ENCODE assay signal across 8 cellular contexts in the genomic region with DNA sequence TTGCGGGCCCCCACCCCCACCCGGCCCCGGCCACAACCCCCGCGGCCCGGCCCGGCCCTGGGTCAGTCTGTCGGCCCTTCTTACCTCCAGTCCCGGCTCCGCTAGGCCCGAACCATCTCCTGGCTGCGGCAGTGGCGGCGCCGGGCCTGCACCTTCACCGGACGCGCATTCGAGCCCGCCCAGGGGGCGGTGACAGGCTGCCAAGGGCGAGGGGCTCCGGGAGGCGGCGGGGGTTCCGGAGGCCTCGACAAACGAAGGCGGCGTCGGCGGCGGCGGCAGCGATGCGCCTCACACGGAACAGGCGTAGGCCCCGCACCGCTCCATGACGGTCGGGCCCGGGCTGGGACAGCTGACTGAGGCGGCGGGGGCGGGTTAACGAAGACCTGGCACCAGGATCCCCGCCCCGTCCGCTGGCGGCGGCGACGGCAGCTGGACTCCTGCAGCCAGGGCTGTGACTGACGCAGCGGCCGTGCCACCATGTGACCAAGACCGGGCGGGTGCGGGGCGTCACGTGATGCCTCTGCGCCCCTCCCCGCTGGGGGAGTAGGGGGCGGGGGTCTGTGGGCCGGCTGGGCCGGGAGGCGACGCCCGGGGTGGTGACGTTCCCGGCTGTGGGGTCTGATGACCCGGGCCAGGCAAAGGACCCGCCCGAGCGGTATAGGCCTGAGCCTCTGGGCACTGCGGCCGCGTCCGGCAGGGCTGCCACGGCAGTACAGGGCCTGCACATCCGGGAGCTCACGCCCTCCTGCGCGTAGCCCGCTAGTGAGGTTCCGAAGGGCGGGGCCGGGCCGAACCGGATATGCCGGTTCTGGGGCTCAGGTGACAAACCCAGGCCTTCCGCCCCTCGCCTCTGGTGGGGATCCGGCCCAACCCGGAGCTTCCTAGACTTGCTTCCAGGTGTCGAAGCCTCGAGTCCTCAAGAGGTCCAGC. TPM values are rescaled to one million over a fixed set of nuclear protein-coding genes. Genes with fewer than 3 reads are reported as not detected.
DNase-seq lines count a peak whose midpoint lies in the region; ATAC-seq and TF ChIP-seq lines count a peak whose summit lies in the region.

A gene with protein sequence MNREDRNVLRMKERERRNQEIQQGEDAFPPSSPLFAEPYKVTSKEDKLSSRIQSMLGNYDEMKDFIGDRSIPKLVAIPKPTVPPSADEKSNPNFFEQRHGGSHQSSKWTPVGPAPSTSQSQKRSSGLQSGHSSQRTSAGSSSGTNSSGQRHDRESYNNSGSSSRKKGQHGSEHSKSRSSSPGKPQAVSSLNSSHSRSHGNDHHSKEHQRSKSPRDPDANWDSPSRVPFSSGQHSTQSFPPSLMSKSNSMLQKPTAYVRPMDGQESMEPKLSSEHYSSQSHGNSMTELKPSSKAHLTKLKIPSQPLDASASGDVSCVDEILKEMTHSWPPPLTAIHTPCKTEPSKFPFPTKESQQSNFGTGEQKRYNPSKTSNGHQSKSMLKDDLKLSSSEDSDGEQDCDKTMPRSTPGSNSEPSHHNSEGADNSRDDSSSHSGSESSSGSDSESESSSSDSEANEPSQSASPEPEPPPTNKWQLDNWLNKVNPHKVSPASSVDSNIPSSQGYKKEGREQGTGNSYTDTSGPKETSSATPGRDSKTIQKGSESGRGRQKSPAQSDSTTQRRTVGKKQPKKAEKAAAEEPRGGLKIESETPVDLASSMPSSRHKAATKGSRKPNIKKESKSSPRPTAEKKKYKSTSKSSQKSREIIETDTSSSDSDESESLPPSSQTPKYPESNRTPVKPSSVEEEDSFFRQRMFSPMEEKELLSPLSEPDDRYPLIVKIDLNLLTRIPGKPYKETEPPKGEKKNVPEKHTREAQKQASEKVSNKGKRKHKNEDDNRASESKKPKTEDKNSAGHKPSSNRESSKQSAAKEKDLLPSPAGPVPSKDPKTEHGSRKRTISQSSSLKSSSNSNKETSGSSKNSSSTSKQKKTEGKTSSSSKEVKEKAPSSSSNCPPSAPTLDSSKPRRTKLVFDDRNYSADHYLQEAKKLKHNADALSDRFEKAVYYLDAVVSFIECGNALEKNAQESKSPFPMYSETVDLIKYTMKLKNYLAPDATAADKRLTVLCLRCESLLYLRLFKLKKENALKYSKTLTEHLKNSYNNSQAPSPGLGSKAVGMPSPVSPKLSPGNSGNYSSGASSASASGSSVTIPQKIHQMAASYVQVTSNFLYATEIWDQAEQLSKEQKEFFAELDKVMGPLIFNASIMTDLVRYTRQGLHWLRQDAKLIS (minus strand): TSS at position 460 of the 930 bp plus-strand sequence. CDS start 26,445 bp downstream, outside the sequence.

- peak within 1 kb of the TSS; percentile 95 for H3K27ac ChIP-seq in A673 (ENCODE audit: low read depth, low read length, poor library complexity, severe bottlenecking)
- H3K27ac ChIP-seq in spleen, result peak within 1 kb of the TSS; percentile 97 to 100 (median 99)

- TF ChIP-seq CTCF in A673 (conservative IDR thresholded peaks at IDR 0.05; ENCODE audit: low read depth, low read length), result no peak
- TF ChIP-seq CTCF in WTC11 (IDR thresholded peaks at IDR 0.05), result no peak
- TF ChIP-seq CTCF in cardiac fibroblast (IDR thresholded peaks at IDR 0.05; ENCODE audit: low read depth, low read length), result no peak
- TF ChIP-seq CTCF in spleen (IDR thresholded peaks at IDR 0.05 in 8 of 11, conservative IDR thresholded peaks at IDR 0.05 in 3 of 11), result peak in 3 of 11 experiments; percentile 38 to 57 (median 48)

- TSS peak; percentile 86 for BruUV-seq in A673 (replicated peaks; lab: Mats Ljungman, UMichigan)

- H3K27me3 ChIP-seq in A673 (replicated peaks; ENCODE audit: insufficient read depth, low read depth, low read length, poor library complexity) (no peaks in the 10 kb centered on the region), spleen (replicated peaks in 1 of 7) (no peaks in the 10 kb centered on the region)

- ATAC-seq in GM18858 (IDR thresholded peaks at IDR 0.05; ENCODE audit: unreplicated experiment) (peak; percentile 86), HG03095 (IDR thresholded peaks at IDR 0.05; ENCODE audit: unreplicated experiment) (peak; percentile 93), WTC11 (peak; percentile 93)

- H3K9me3 ChIP-seq in A673 (ENCODE audit: low read depth, low read length, poor library complexity, severe bottlenecking) (no peaks in the 10 kb centered on the region), spleen (no peaks in the 10 kb centered on the region)

- H3K4me3 Mint-ChIP-seq in WTC11 (peak within 1 kb of the TSS; percentile 98), immature natural killer cell (peak within 1 kb of the TSS; percentile 96 to 100 (median 98))

- H3K4me3 ChIP-seq in A673 (ENCODE audit: low read depth, low read length, poor library complexity, severe bottlenecking), result peak within 1 kb of the TSS; percentile 98
- peak within 1 kb of the TSS; percentile 66 to 84 for H3K4me3 ChIP-seq in cardiac fibroblast (replicated peaks in 1 of 2; ENCODE audit: low read depth in 2 of 2, low read length in 2 of 2)
- H3K4me3 ChIP-seq in spleen, result peak within 1 kb of the TSS; percentile 62 to 95 (median 68)

- DNase-seq in A673 (ENCODE audit: low spot score) (peak; percentile 94), NCI-H2171 treated with DMSO at 0.1 percent for 48 hours (lab: John Stamatoyannopoulos, UW) (peak; percentile 76), WTC11 (ENCODE audit: low spot score) (peak; percentile 95), cardiac fibroblast (ENCODE audit: low read depth in 2 of 2) (peak; percentile 96 to 99), immature natural killer cell (peak; percentile 93 to 94 (median 94)), spleen (peak; percentile 99)

- H3K36me3 ChIP-seq in A673 (ENCODE audit: insufficient read depth, low read length, poor library complexity, severe bottlenecking) (no peaks in the 10 kb centered on the region), spleen (peaks cover 0 to 11% (median 0%) of the 10 kb centered on the region in 6 donors)

- H3K27ac Mint-ChIP-seq in WTC11 (peak within 1 kb of the TSS; percentile 99), immature natural killer cell (peak within 1 kb of the TSS; percentile 96 to 99 (median 99))

- H3K27me3 Mint-ChIP-seq in WTC11 (ENCODE audit: low read depth) (no peaks in the 10 kb centered on the region), immature natural killer cell (ENCODE audit: low read depth in 3 of 3) (peaks cover 3 to 15% (median 7%) of the 10 kb centered on the region in 3 donors)

- H3K9me3 Mint-ChIP-seq in WTC11 (no peaks in the 10 kb centered on the region), immature natural killer cell (no peaks in the 10 kb centered on the region)

- H3K36me3 Mint-ChIP-seq in WTC11, result peaks cover 7% of the 10 kb centered on the region
- no peaks in the 10 kb centered on the region for H3K36me3 Mint-ChIP-seq in immature natural killer cell

- TF ChIP-seq POLR2A in spleen (IDR thresholded peaks at IDR 0.05), result peak; percentile 73 to 93 (median 90)

- WGBS in spleen, 5 donors, result 0 to 1% (median 1%) methylated on average over 36 to 98 of the region's 98 CpGs

- H3K4me1 Mint-ChIP-seq in WTC11, result peaks cover 18% of the 10 kb centered on the region
- H3K4me1 Mint-ChIP-seq in immature natural killer cell, result peaks cover 45 to 53% of the 10 kb centered on the region in 2 donors

- CTCF ChIA-PET in A673 (lab: Charles Lee) (no interaction called here), WTC11 (lab: Charles Lee) (interaction anchor here (0.5 to 0.6 kb wide), 2 partner anchors 28 to 414 kb away, joined by 3 to 5 read pairs; no protein-coding TSS in a partner anchor)

- POLR2A ChIA-PET in A673 (lab: Charles Lee; ENCODE audit: low non-redundant PET) (interaction anchor here (0.6 to 0.7 kb wide), 3 partner anchors 60 to 818 kb away, joined by 3 to 9 read pairs (median 8); a partner anchor contains a TSS), WTC11 (lab: Charles Lee) (interaction anchor here (0.6 to 3.3 kb wide), 6 partner anchors 31 to 140 kb away, joined by 3 to 22 read pairs (median 4); a partner anchor contains a TSS)

- peaks cover 7% of the 10 kb centered on the region for H3K4me1 ChIP-seq in A673 (ENCODE audit: insufficient read depth, low read length, poor library complexity, severe bottlenecking)
- H3K4me1 ChIP-seq in spleen, result peaks cover 16 to 49% (median 45%) of the 10 kb centered on the region in 6 donors

- intact Hi-C loops in A673 (cut with micrococcal nuclease; ENCODE audit: unreplicated experiment), result no loop called here
- intact Hi-C loops in spleen (cut with DNase I; ENCODE audit: low total_unique reads), result no loop called here

TF ChIP-seq in WTC11, 78 proteins besides CTCF, POLR2A, EP300 and RAD21 (continues in another document):
- peak; percentile 88 for TF ChIP-seq FOXP1 (CRISPR knock-in tag; IDR thresholded peaks at IDR 0.05; ENCODE audit: borderline replicate concordance)
- TF ChIP-seq SMAD3 (CRISPR knock-in tag; IDR thresholded peaks at IDR 0.05; ENCODE audit: borderline replicate concordance), result no peak
- TF ChIP-seq, protein P1, sequence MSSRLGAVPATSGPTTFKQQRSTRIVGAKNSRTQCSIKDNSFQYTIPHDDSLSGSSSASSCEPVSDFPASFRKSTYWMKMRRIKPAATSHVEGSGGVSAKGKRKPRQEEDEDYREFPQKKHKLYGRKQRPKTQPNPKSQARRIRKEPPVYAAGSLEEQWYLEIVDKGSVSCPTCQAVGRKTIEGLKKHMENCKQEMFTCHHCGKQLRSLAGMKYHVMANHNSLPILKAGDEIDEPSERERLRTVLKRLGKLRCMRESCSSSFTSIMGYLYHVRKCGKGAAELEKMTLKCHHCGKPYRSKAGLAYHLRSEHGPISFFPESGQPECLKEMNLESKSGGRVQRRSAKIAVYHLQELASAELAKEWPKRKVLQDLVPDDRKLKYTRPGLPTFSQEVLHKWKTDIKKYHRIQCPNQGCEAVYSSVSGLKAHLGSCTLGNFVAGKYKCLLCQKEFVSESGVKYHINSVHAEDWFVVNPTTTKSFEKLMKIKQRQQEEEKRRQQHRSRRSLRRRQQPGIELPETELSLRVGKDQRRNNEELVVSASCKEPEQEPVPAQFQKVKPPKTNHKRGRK (CRISPR knock-in tag; IDR thresholded peaks at IDR 0.05; ENCODE audit: borderline replicate concordance), result no peak

RNA-seq across cellular contexts. Expression of the gene that starts here (rescaled TPM):
- total RNA-seq in A673 (2021) (81.0 and 85.3 TPM in 2 replicates), WTC11 (2021) (53.2 to 58.1 TPM (median 55.3 TPM) in 3 replicates), spleen (10 to 100 TPM; 60.5 to 84.3 (median 71.1) TPM)
- polyA plus RNA-seq in immature natural killer cell (10 to 100 TPM; 10.7 to 31.8 (median 11.7) TPM), spleen (1 to 10 TPM; 5.1 to 8.0 (median 5.7) TPM)

Comparison
In these comparisons a context has a peak if more than half of its experiments do, and no peak if none do; other contexts are left out.
1. Peak in every context shown above with its lines: DNase-seq, ATAC-seq, H3K4me3 ChIP-seq and H3K27ac ChIP-seq.